In the genomic region with DNA sequence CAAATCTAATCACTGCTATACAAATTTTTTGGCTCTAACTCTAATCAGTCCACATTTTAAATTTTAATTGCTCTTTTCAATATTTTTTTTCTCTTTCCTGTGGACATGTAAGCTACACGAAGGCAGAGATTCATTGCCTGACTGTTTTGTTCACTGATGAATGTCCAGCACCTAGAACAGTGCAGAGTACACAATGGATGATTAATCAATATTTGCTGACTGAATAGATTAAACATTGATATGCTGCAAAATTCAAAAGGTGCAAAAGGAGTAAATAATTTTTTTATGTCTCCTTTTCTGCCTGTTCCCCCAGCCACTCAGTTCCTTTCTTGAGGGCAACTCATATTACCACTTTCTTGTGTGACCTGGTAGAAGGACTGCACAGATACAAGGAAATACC, we compare ENCODE assay signal across 19 cellular contexts. TPM values are rescaled to one million over a fixed set of nuclear protein-coding genes. Genes with fewer than 3 reads are reported as not detected.
"Had no signal": no experiment of that assay in that cellular context is flagged by ENCODE, and none has a peak within 500 bp of the region (broad histone marks: within the 10 kb centered on the region; RNA-seq: fewer than 3 reads in every experiment).

No MANE protein-coding gene starts in this region.

- H3K9me3 ChIP-seq: esophagus squamous epithelium, tibial artery, uterus had no signal

- H3K4me3 Mint-ChIP-seq: central memory CD8-positive, alpha-beta T cell; natural killer cell had no signal

- H3K9me3 Mint-ChIP-seq: central memory CD8-positive, alpha-beta T cell; natural killer cell had no signal

- H3K27ac ChIP-seq: brain microvascular endothelial cell, coronary artery, tibial artery, uterus had no signal

- H3K27ac Mint-ChIP-seq: natural killer cell had no signal

- H3K4me3 ChIP-seq: coronary artery, esophagus squamous epithelium, tibial artery, uterus had no signal

- H3K4me1 Mint-ChIP-seq: natural killer cell had no signal

- H3K4me1 ChIP-seq: tibial artery, uterus had no signal

- H3K27me3 ChIP-seq: brain microvascular endothelial cell, esophagus squamous epithelium, uterus had no signal

- DNase-seq: activated CD4-positive, alpha-beta T cell treated with anti-CD3 and anti-CD28 coated beads, Interleukin-2, amount 50 U/mL, for 1 hour; activated naive CD4-positive, alpha-beta T cell treated with Interleukin-2 at 50 U/mL for 16 hours; activated T-cell treated with anti-CD3 and anti-CD28 coated beads for 4 hours; anterior cingulate cortex; brain microvascular endothelial cell; esophagus squamous epithelium; glutamatergic neuron; kidney glomerular epithelial cell; mesendoderm; natural killer cell; stimulated activated CD4-positive, alpha-beta T cell treated with anti-CD3 and anti-CD28 coated beads, Interleukin-15, amount 100 ng/mL, for 24 hours; stimulated activated CD4-positive, alpha-beta T cell treated with anti-CD3 and anti-CD28 coated beads, Interleukin-4, amount 100 ng/mL, for 1 hour; stimulated activated naive CD4-positive, alpha-beta T cell; tibial artery; uterus had no signal

- H3K36me3 Mint-ChIP-seq: natural killer cell had no signal

- H3K36me3 ChIP-seq: brain microvascular endothelial cell, esophagus squamous epithelium, tibial artery, uterus had no signal

RNA-seq across cellular contexts. Expression of a gene that starts 32.8 kb away (rescaled TPM):
- total RNA-seq: fibroblast of villous mesenchyme, natural killer cell, skeletal muscle tissue had no signal
